34 cellular contexts compared by ENCODE assay signal in the genomic region with DNA sequence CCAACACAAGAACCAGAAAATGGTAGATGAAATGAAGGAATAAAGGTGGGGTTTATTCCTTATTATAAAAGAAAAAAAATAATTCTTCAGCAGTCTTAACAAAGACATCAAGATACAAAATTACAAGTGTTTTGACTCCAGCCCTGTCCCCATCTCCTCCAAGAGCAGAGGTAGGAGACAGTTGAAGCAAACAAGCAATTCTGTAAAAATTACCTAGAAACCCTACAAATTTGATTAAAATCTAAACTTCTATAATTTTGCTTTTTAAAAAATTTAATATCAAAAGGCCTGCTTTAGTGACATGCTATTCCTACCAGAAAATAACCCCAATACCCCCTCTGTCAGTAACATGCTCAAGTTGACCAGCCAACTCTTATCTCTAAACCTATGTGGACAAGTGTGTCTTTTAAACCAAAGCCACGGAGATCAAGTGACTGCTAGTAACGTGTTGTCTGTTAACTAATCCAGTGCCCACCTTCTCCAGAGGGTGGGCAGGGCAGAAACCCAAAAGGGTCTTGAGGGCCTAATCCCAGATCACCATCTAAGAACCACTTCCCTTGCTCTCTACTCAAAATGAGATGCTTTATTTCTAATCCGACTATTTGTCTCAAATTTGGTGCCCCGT. TPM values are rescaled to one million over a fixed set of nuclear protein-coding genes. Genes with fewer than 3 reads are reported as not detected.
DNase-seq lines count a peak whose midpoint lies in the region; ATAC-seq and TF ChIP-seq lines count a peak whose summit lies in the region.
"Had no signal": no experiment of that assay in that cellular context is flagged by ENCODE, and none has a peak within 500 bp of the region (broad histone marks: within the 10 kb centered on the region; RNA-seq: fewer than 3 reads in every experiment).

No MANE protein-coding gene starts in this region.

- H3K4me3 ChIP-seq in Panc1 (ENCODE audit: low read depth in 2 of 2, low read length in 2 of 2) (no peak overlapping the region), esophagus muscularis mucosa (no peak overlapping the region), gastrocnemius medialis (no peak overlapping the region), coronary artery (no peak overlapping the region)
- H3K4me3 ChIP-seq: colonic mucosa, GM23248, Peyer's patch, suprapubic skin had no signal

- intact Hi-C loops in Panc1 (cut with micrococcal nuclease; ENCODE audit: unreplicated experiment) = no loop called here
- intact Hi-C loops in esophagus muscularis mucosa (cut with DNase I) = loop anchor here (5.0 kb wide), 1 partner anchor 36 kb away; no protein-coding TSS in a partner anchor
- intact Hi-C loops in gastrocnemius medialis (cut with DNase I; ENCODE audit: low total_unique reads) = no loop called here

- no peaks in the 10 kb centered on the region for H3K27me3 ChIP-seq in Panc1 (ENCODE audit: control insufficient read depth, insufficient read depth, low read length)
- H3K27me3 ChIP-seq in esophagus muscularis mucosa = no peaks in the 10 kb centered on the region
- H3K27me3 ChIP-seq in gastrocnemius medialis = no peaks in the 10 kb centered on the region
- H3K27me3 ChIP-seq: colonic mucosa, Peyer's patch, suprapubic skin had no signal

- CTCF ChIA-PET in Panc1 (lab: Charles Lee) = no interaction called here

- POLR2A ChIA-PET in Panc1 (lab: Charles Lee) = no interaction called here

- H3K27ac ChIP-seq in Panc1 (ENCODE audit: low read length) (no peak overlapping the region), esophagus muscularis mucosa (replicated peaks in 1 of 4) (peak overlapping the region; percentile 26 to 97 (median 45)), gastrocnemius medialis (peak overlapping the region; percentile 94 to 99 (median 97)), coronary artery (no peak overlapping the region)
- H3K27ac ChIP-seq: C4-2B, colonic mucosa, epithelial cell of prostate, GM23248, Peyer's patch, suprapubic skin had no signal

- H3K9me3 ChIP-seq in Panc1 (ENCODE audit: control insufficient read depth, insufficient read depth, low read depth, low read length) (no peaks in the 10 kb centered on the region), esophagus muscularis mucosa (no peaks in the 10 kb centered on the region), gastrocnemius medialis (no peaks in the 10 kb centered on the region)
- H3K9me3 ChIP-seq: colonic mucosa, Peyer's patch, suprapubic skin had no signal

- BruUV-seq in Panc1 (replicated peaks; lab: Mats Ljungman, UMichigan) = TSS peak; percentile 58

- TF ChIP-seq CTCF in Panc1 (IDR thresholded peaks at IDR 0.05) = no peak
- no peak for TF ChIP-seq CTCF in esophagus muscularis mucosa (IDR thresholded peaks at IDR 0.05)
- TF ChIP-seq CTCF in gastrocnemius medialis (IDR thresholded peaks at IDR 0.05 in 4 of 5, conservative IDR thresholded peaks at IDR 0.05 in 1 of 5) = no peak
- TF ChIP-seq CTCF in coronary artery (IDR thresholded peaks at IDR 0.05) = no peak

- DNase-seq in NCI-H82 (lab: John Stamatoyannopoulos, UW) (peak; percentile 25), NCI-H82 treated with DMSO at 0.1 percent for 48 hours (lab: John Stamatoyannopoulos, UW; ENCODE audit: unreplicated experiment) (no peak), Panc1 (ENCODE audit: low read depth, low spot score) (no peak), esophagus muscularis mucosa (ENCODE audit: extremely low spot score) (no peak), gastrocnemius medialis (no peak), coronary artery (ENCODE audit: low spot score) (no peak), putamen (ENCODE audit: low spot score) (no peak)
- DNase-seq: 8988T; activated CD4-positive, alpha-beta T cell treated with anti-CD3 and anti-CD28 coated beads for 4 hours; aorta; colonic mucosa; effector CD8-positive, alpha-beta T cell; glutamatergic neuron; GM23248; left ventricle myocardium superior; natural killer cell; NCI-H1105 treated with DMSO at 0.1 percent for 48 hours; NCI-H187 treated with DMSO at 0.1 percent for 48 hours; NCI-H524; Peyer's patch; SHP77; stimulated activated naive B cell treated with anti-CD40 and anti-IgM and Interleukin-4, amounts not matched to agents 10 μg/mL and 1 μg/mL and 100 μg/mL, for 72 hours; T-helper 17 cell had no signal

- TF ChIP-seq POLR2A in esophagus muscularis mucosa (IDR thresholded peaks at IDR 0.05; ENCODE audit: low read depth) (peak; percentile 24), gastrocnemius medialis (IDR thresholded peaks at IDR 0.05) (no peak)

- no peak for TF ChIP-seq EP300 in esophagus muscularis mucosa (IDR thresholded peaks at IDR 0.05)

- H3K36me3 ChIP-seq in Panc1 (ENCODE audit: control insufficient read depth, insufficient read depth, low read length) (peaks cover 4% of the 10 kb centered on the region), esophagus muscularis mucosa (peaks cover 56 to 71% (median 64%) of the 10 kb centered on the region in 4 donors), gastrocnemius medialis (peaks cover 12 to 58% of the 10 kb centered on the region in 2 donors)

- in situ Hi-C loops in Panc1 (cut with HindIII; ENCODE audit: low pct_unique_long_range_greater_than_20kb, low sequenced_read_pairs) = no loop called here
- in situ Hi-C loops in gastrocnemius medialis (cut with MboI; ENCODE audit: low sequenced_read_pairs in 4 of 4) = no loop called here

- 89% methylated on average over 4 of the region's 4 CpGs for WGBS in esophagus muscularis mucosa

- ATAC-seq in Panc1 (no peak), gastrocnemius medialis (no peak), HG03439 (IDR thresholded peaks at IDR 0.05; ENCODE audit: unreplicated experiment) (no peak)
- ATAC-seq: natural killer cell; stimulated activated naive B cell treated with anti-CD40 and anti-IgM and Interleukin-4, amounts not matched to agents 10 μg/mL and 1 μg/mL and 100 μg/mL, for 72 hours; T-helper 17 cell had no signal

- H3K4me1 ChIP-seq in Panc1 (ENCODE audit: control insufficient read depth, insufficient read depth, low read length) (no peaks in the 10 kb centered on the region), esophagus muscularis mucosa (peaks cover 38 to 52% (median 47%) of the 10 kb centered on the region in 4 donors), gastrocnemius medialis (peaks cover 14 to 20% of the 10 kb centered on the region in 2 donors)
- H3K4me1 ChIP-seq: colonic mucosa, Peyer's patch had no signal

RNA-seq across cellular contexts. Expression of a gene that starts 8.4 kb away (rescaled TPM):
- total RNA-seq in Panc1 (2021; ENCODE audit: unreplicated experiment) = 55.2 TPM
- polyA plus RNA-seq in Panc1 (2012; ENCODE audit: insufficient read length) = 42.7 TPM
- total RNA-seq in esophagus muscularis mucosa = 1,000 to 10,000 TPM; 2,071 to 4,011 (median 3,051) TPM
- total RNA-seq in gastrocnemius medialis = over 10,000 TPM in 2 of 4 donors, 1,000 to 10,000 TPM in 2; 4,746 to 22,010 (median 11,052) TPM

RNA-seq across cellular contexts. Expression of a gene that starts 17.3 kb away (rescaled TPM):
- total RNA-seq in Panc1 (2021; ENCODE audit: unreplicated experiment) (not detected), esophagus muscularis mucosa (not detected), gastrocnemius medialis (not detected)
- not detected for polyA plus RNA-seq in Panc1 (2012; ENCODE audit: insufficient read length)
- total RNA-seq: activated T-helper 2 cell treated with anti-CD3 and anti-CD28 coated beads, Interferon-gamma antibody, Interleukin-2, Interleukin-4, amounts not matched to agents 10 μg/mL and 5 μg/mL and 100 μg/mL, durations not matched to agents 14 hours and 24 hours and 36 hours; aorta; colonic mucosa; GM23248; HT1080; left ventricle myocardium superior; M059J; natural killer cell; omental fat pad; Peyer's patch; skeletal muscle tissue; suprapubic skin; T-helper 17 cell; urinary bladder had no signal
- polyA plus RNA-seq: aorta, GM23248, keratinocyte, urinary bladder had no signal

Comparison
In these comparisons a context has a peak if more than half of its experiments do, and no peak if none do; other contexts are left out.
1. H3K27ac ChIP-seq: peak in esophagus muscularis mucosa (4 of 4) and gastrocnemius medialis (4 of 4); none in Panc1 (single experiment) and coronary artery (0 of 2).
2. RNA of a gene that starts 8.4 kb away (total RNA-seq): 4,746 to 22,010 TPM in gastrocnemius medialis and 2,071 to 4,011 TPM in esophagus muscularis mucosa; 55.2 TPM in Panc1 (single experiment); every median in the first group is over 10 times any median in the second.